8 cellular contexts compared by ENCODE assay signal in the genomic region with DNA sequence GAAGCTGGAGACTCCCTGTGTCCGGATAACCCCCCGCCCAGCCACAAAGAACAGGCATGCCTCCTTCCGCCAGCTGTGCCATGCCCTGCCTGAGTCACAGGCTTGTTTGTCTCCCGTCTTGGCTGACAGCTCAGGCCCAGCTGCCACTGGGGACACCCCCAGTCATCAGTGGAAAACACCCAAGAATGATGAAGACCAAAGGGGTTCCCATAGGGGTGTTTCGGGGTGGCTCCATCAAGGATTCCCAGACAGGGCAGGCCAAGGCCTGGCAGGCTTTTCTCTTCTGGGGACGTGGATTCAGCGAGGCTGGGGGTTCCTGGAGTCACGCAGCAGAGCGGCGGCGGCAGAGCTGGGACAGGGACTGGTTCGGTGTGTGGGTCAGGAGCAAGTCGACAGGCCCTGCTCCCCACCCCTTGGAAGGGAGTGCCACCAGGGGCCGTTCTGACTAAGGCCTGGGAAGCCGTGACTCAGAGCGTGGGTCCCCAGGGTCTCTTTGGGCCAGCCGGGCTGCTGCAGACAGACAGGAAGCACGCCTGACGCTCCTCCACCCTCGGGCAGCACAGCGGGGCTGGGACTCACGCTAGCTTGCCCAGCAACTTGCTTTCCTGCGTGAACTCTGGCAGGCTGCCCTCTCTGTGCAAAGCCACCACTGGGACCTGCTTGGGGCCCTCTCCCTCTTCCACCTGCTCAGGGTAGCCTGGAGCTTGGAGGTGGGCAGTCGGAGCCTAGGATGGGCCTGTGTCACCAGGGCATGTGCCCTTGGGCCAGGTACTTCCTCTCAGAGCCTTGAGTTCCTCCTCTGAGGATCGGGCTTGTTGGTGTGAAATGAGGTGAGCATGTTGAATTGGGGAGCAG. TPM values are rescaled to one million over a fixed set of nuclear protein-coding genes. Genes with fewer than 3 reads are reported as not detected.
DNase-seq lines count a peak whose midpoint lies in the region; ATAC-seq and TF ChIP-seq lines count a peak whose summit lies in the region.
"Not testable (repeated sequence)": the region's sequence is repeated elsewhere in the genome, so short reads cannot be mapped to it uniquely, and the experiment has no call there.

No MANE protein-coding gene starts in this region.

- intact Hi-C loops in left ventricle myocardium inferior (cut with micrococcal nuclease); posterior vena cava (cut with DNase I): not testable (repeated sequence)

- H3K27me3 ChIP-seq in left ventricle myocardium inferior (ENCODE audit: low read depth); thymus (ENCODE audit: control insufficient read depth, insufficient read depth): not testable (repeated sequence)

- H3K9me3 ChIP-seq in left ventricle myocardium inferior (replicated peaks); thymus (ENCODE audit: control insufficient read depth): not testable (repeated sequence)

- TF ChIP-seq CTCF in GM12864 (IDR thresholded peaks at IDR 0.05; ENCODE audit: low read depth, low read length, missing control alignments) = not testable (repeated sequence)
- peak; percentile 10 for TF ChIP-seq CTCF in left ventricle myocardium inferior (IDR thresholded peaks at IDR 0.05; ENCODE audit: borderline replicate concordance)

- peaks cover 82% of the 10 kb centered on the region for H3K4me1 ChIP-seq in left ventricle myocardium inferior
- not testable (repeated sequence) for H3K4me1 ChIP-seq in thymus (ENCODE audit: control insufficient read depth, insufficient read depth, low read length)

- 61% methylated on average over 23 of the region's 25 CpGs for WGBS in thymus

- H3K36me3 ChIP-seq in left ventricle myocardium inferior; thymus (ENCODE audit: control insufficient read depth, insufficient read depth): not testable (repeated sequence)

- ATAC-seq in GM21619 (IDR thresholded peaks at IDR 0.05; ENCODE audit: unreplicated experiment) (peak; percentile 56), HG03469 (IDR thresholded peaks at IDR 0.05; ENCODE audit: unreplicated experiment) (peak; percentile 31)

- DNase-seq in GM12864 (ENCODE audit: low read depth) = peak; percentile 55
- peak; percentile 95 for DNase-seq in T1000 (lab: John Stamatoyannopoulos, UW)
- peak; percentile 55 for DNase-seq in astrocyte of the hippocampus (ENCODE audit: low read depth, low spot score)
- peak; percentile 87 for DNase-seq in left ventricle myocardium inferior
- peak; percentile 96 for DNase-seq in posterior vena cava (ENCODE audit: low spot score)

- peak overlapping the region; percentile 80 for H3K27ac ChIP-seq in left ventricle myocardium inferior (replicated peaks)
- peak overlapping the region; percentile 70 for H3K27ac ChIP-seq in thymus (ENCODE audit: low read depth)

- H3K4me3 ChIP-seq in GM12864 (ENCODE audit: low read depth, low read length); thymus (ENCODE audit: low read length): not testable (repeated sequence)
- H3K4me3 ChIP-seq in left ventricle myocardium inferior = peak overlapping the region; percentile 17

RNA-seq across cellular contexts. Expression of gene ADAMTS7, which starts 54.3 kb away (rescaled TPM):
- 24.2 TPM for total RNA-seq in left ventricle myocardium inferior
- 1 to 10 TPM; 6.7 to 8.9 TPM for total RNA-seq in posterior vena cava
- polyA plus RNA-seq in thymus = 0.94 TPM
